Comparison of ENCODE assay signal across 1 cellular context in genomic region chr3:46742992-46743391, GRCh38.
TF ChIP-seq lines count a peak whose summit lies in the region.

No MANE protein-coding gene starts in this region.

TF ChIP-seq in GM23338, 12 proteins besides CTCF, POLR2A, EP300 and RAD21 (continued from another document):
- TF ChIP-seq ZNF462 (CRISPR knock-in tag; IDR thresholded peaks at IDR 0.05) (no peak), ETS1 (IDR thresholded peaks at IDR 0.05) (no peak), REST (IDR thresholded peaks at IDR 0.05; ENCODE audit: unreplicated experiment) (peak; percentile 70)
